Comparison of ENCODE assay signal across 1 cellular context in genomic region chr17:32915108-32915700, GRCh38.
TF ChIP-seq lines count a peak whose summit lies in the region.

No MANE protein-coding gene starts in this region.

TF ChIP-seq in GM12878, 131 proteins besides CTCF, POLR2A, EP300 and RAD21:
- TF ChIP-seq, protein P1, sequence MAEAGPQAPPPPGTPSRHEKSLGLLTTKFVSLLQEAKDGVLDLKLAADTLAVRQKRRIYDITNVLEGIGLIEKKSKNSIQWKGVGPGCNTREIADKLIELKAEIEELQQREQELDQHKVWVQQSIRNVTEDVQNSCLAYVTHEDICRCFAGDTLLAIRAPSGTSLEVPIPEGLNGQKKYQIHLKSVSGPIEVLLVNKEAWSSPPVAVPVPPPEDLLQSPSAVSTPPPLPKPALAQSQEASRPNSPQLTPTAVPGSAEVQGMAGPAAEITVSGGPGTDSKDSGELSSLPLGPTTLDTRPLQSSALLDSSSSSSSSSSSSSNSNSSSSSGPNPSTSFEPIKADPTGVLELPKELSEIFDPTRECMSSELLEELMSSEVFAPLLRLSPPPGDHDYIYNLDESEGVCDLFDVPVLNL (IDR thresholded peaks at IDR 0.05; ENCODE audit: low read depth, low read length): no peak
- TF ChIP-seq SPI1 (IDR thresholded peaks at IDR 0.05; ENCODE audit: borderline replicate concordance, insufficient read depth, low read depth, low read length): peak; percentile 66
